In genomic region chr5:147384346-147385193, GRCh38 we compare ENCODE assay signal across 1 cellular context.
TF ChIP-seq lines count a peak whose summit lies in the region.

No MANE protein-coding gene starts in this region.

TF ChIP-seq in SK-N-SH treated with all-trans-retinoic acid at 6 μM for 48 hours, 23 proteins besides CTCF, POLR2A, EP300 and RAD21 (continued from another document):
- TF ChIP-seq, protein P1, sequence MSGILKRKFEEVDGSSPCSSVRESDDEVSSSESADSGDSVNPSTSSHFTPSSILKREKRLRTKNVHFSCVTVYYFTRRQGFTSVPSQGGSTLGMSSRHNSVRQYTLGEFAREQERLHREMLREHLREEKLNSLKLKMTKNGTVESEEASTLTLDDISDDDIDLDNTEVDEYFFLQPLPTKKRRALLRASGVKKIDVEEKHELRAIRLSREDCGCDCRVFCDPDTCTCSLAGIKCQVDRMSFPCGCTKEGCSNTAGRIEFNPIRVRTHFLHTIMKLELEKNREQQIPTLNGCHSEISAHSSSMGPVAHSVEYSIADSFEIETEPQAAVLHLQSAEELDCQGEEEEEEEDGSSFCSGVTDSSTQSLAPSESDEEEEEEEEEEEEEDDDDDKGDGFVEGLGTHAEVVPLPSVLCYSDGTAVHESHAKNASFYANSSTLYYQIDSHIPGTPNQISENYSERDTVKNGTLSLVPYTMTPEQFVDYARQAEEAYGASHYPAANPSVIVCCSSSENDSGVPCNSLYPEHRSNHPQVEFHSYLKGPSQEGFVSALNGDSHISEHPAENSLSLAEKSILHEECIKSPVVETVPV (CRISPR knock-in tag; IDR thresholded peaks at IDR 0.05) = peak; percentile 62; the same call in 1 of the 2 replicates
- TF ChIP-seq SNAI2 (CRISPR knock-in tag; IDR thresholded peaks at IDR 0.05) (peak; percentile 59; the same call in 1 of the 2 replicates), TSHZ2 (CRISPR knock-in tag; IDR thresholded peaks at IDR 0.05) (peak; percentile 88), ISL1 (CRISPR knock-in tag; IDR thresholded peaks at IDR 0.05) (peak; percentile 83), ZFP3 (CRISPR knock-in tag; IDR thresholded peaks at IDR 0.05) (no peak)
